ENCODE assay signal across 8 cellular contexts in the genomic region with DNA sequence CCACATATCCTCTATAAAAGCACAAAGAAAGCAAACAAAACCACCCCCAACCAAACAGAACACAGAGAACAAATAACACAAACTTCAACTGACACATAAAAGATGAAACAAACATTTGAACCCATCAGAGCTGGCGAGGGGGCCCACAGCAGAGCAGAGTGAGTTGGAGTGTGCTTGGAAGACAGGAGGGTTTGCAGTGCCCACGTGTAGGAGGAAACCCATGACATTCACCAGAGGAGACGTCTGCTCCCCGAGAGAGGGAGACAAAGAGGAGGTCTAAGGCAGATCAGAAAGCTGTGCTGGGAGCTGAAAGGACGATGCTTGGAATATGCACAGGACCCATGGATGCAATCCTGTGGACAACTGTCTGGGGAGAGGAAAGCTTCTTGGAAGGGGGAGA. TPM values are rescaled to one million over a fixed set of nuclear protein-coding genes. Genes with fewer than 3 reads are reported as not detected.
A peak's percentile ranks its signal among the peaks of the same experiment; 100 is the strongest.
DNase-seq lines count a peak whose midpoint lies in the region; ATAC-seq and TF ChIP-seq lines count a peak whose summit lies in the region.

No MANE protein-coding gene starts in this region.

- no peak overlapping the region for H3K27ac ChIP-seq in CD8-positive, alpha-beta T cell (ENCODE audit: low read depth, low read length)
- H3K27ac ChIP-seq in OCI-LY7 (ENCODE audit: low read depth, low read length, poor library complexity, severe bottlenecking) (no peak overlapping the region), lower lobe of right lung (no peak overlapping the region)

- no peak overlapping the region for H3K27ac Mint-ChIP-seq in CD8-positive, alpha-beta T cell

- H3K27me3 ChIP-seq in CD8-positive, alpha-beta T cell (ENCODE audit: insufficient read depth, low read length): no peaks in the 10 kb centered on the region
- peaks cover 14% of the 10 kb centered on the region for H3K27me3 ChIP-seq in lower lobe of right lung (ENCODE audit: low read depth)

- no peaks in the 10 kb centered on the region for H3K9me3 ChIP-seq in CD8-positive, alpha-beta T cell (ENCODE audit: low read length)
- H3K9me3 ChIP-seq in OCI-LY7 (ENCODE audit: low read length): no peaks in the 10 kb centered on the region
- no peaks in the 10 kb centered on the region for H3K9me3 ChIP-seq in lower lobe of right lung

- no peak overlapping the region for H2AFZ ChIP-seq in OCI-LY7 (ENCODE audit: low read length)

- H3K4me3 ChIP-seq in CD8-positive, alpha-beta T cell (ENCODE audit: low read depth, low read length): no peak overlapping the region
- no peak overlapping the region for H3K4me3 ChIP-seq in OCI-LY7 (ENCODE audit: low read depth, low read length, poor library complexity, severe bottlenecking)
- no peak overlapping the region for H3K4me3 ChIP-seq in foreskin fibroblast (ENCODE audit: low read depth in 1 of 2, low read length in 2 of 2)
- H3K4me3 ChIP-seq in lower lobe of right lung: no peak overlapping the region

- peak; percentile 49 for ATAC-seq in CD8-positive, alpha-beta T cell
- ATAC-seq in GM21786 (IDR thresholded peaks at IDR 0.05; ENCODE audit: unreplicated experiment) (peak; percentile 78), lower lobe of right lung (no peak), GM21367 (IDR thresholded peaks at IDR 0.05; ENCODE audit: unreplicated experiment) (no peak), HG03196 (IDR thresholded peaks at IDR 0.05; ENCODE audit: unreplicated experiment) (no peak)

- H3K9me2 ChIP-seq in OCI-LY7 (ENCODE audit: insufficient read depth, low read length): no peaks in the 10 kb centered on the region

- TF ChIP-seq CTCF in CD8-positive, alpha-beta T cell (IDR thresholded peaks at IDR 0.05): no peak
- TF ChIP-seq CTCF in OCI-LY7 (conservative IDR thresholded peaks at IDR 0.05; ENCODE audit: low read length) (peak; percentile 63), foreskin fibroblast (IDR thresholded peaks at IDR 0.05; ENCODE audit: low read depth, low read length) (peak; percentile 67), lower lobe of right lung (IDR thresholded peaks at IDR 0.05) (no peak)

- H3K27me3 Mint-ChIP-seq in CD8-positive, alpha-beta T cell (ENCODE audit: low read depth): no peaks in the 10 kb centered on the region

- peaks cover 4% of the 10 kb centered on the region for H3K4me1 Mint-ChIP-seq in CD8-positive, alpha-beta T cell (ENCODE audit: low read depth)

- H3K36me3 Mint-ChIP-seq in CD8-positive, alpha-beta T cell: no peaks in the 10 kb centered on the region

- POLR2A ChIA-PET in CD8-positive, alpha-beta T cell (lab: Charles Lee): no interaction called here
- POLR2A ChIA-PET in OCI-LY7 (lab: Charles Lee): interaction anchor here (0.9 to 1.5 kb wide), 2 partner anchors 9 to 26 kb away, joined by 3 to 4 read pairs; no protein-coding TSS in a partner anchor

- peaks cover 3% of the 10 kb centered on the region for H3K4me1 ChIP-seq in CD8-positive, alpha-beta T cell (ENCODE audit: insufficient read depth, low read length)
- H3K4me1 ChIP-seq in OCI-LY7 (ENCODE audit: insufficient read depth, low read length, poor library complexity, severe bottlenecking) (peaks cover 8% of the 10 kb centered on the region), lower lobe of right lung (no peaks in the 10 kb centered on the region)

- CTCF ChIA-PET in CD8-positive, alpha-beta T cell (lab: Charles Lee): interaction anchor here (0.8 to 2.1 kb wide), 5 partner anchors 9 to 266 kb away, joined by 3 to 7 read pairs (median 4); no protein-coding TSS in a partner anchor
- CTCF ChIA-PET in OCI-LY7 (lab: Charles Lee; ENCODE audit: unreplicated experiment): no interaction called here

- no peak overlapping the region for H3K4me3 Mint-ChIP-seq in CD8-positive, alpha-beta T cell

- peak in 2 of 7 experiments; percentile 26 to 39 for DNase-seq in CD8-positive, alpha-beta T cell
- peak; percentile 51 for DNase-seq in OCI-LY7 (ENCODE audit: low spot score)
- DNase-seq in foreskin fibroblast: peak; percentile 54 to 77
- no peak for DNase-seq in lower lobe of right lung
- DNase-seq in NCI-H2107 treated with DMSO at 0.1 percent for 48 hours (lab: John Stamatoyannopoulos, UW; ENCODE audit: unreplicated experiment): no peak

- no peak overlapping the region for H3K4me2 ChIP-seq in OCI-LY7 (ENCODE audit: low read length)

- BruUV-seq in OCI-LY7 (replicated peaks; lab: Mats Ljungman, UMichigan): no TSS peak

- intact Hi-C loops in CD8-positive, alpha-beta T cell (cut with DNase I, micrococcal nuclease): loop anchor here (2.0 to 5.0 kb wide), 2 partner anchors 20 to 45 kb away; no protein-coding TSS in a partner anchor
- intact Hi-C loops in OCI-LY7 (cut with micrococcal nuclease; ENCODE audit: unreplicated experiment): no loop called here
- intact Hi-C loops in lower lobe of right lung (cut with DNase I): no loop called here

- H4K20me1 ChIP-seq in OCI-LY7 (ENCODE audit: insufficient read depth, low read length): no peaks in the 10 kb centered on the region

- H3K36me3 ChIP-seq in CD8-positive, alpha-beta T cell (ENCODE audit: insufficient read depth, low read length): no peaks in the 10 kb centered on the region
- no peaks in the 10 kb centered on the region for H3K36me3 ChIP-seq in OCI-LY7 (ENCODE audit: insufficient read depth, low read length)
- no peaks in the 10 kb centered on the region for H3K36me3 ChIP-seq in lower lobe of right lung

- no peaks in the 10 kb centered on the region for H3K79me2 ChIP-seq in OCI-LY7 (ENCODE audit: insufficient read depth, low read depth, low read length)

- no peaks in the 10 kb centered on the region for H3K9me3 Mint-ChIP-seq in CD8-positive, alpha-beta T cell

RNA-seq across cellular contexts. Expression of a gene that starts 27.0 kb away (rescaled TPM):
- 10 to 100 TPM; 11.6 to 12.7 TPM for total RNA-seq in CD8-positive, alpha-beta T cell
- 82.5 and 91.7 TPM in 2 replicates for total RNA-seq in OCI-LY7 (2014; rRNA removed; shearing (Covaris generic))
- total RNA-seq in OCI-LY7 (2022): 78.6 and 93.8 TPM in 2 replicates
- total RNA-seq in lower lobe of right lung: 25.1 TPM

RNA-seq across cellular contexts. Expression of a gene that starts 28.6 kb away (rescaled TPM):
- total RNA-seq in CD8-positive, alpha-beta T cell: 10 to 100 TPM; 16.5 to 19.8 TPM
- total RNA-seq in OCI-LY7 (2014; rRNA removed; shearing (Covaris generic)): 41.5 and 52.7 TPM in 2 replicates
- total RNA-seq in OCI-LY7 (2022) (52.2 and 58.7 TPM in 2 replicates), lower lobe of right lung (21.3 TPM)

Comparison
In these comparisons a context has a peak if more than half of its experiments do, and no peak if none do; other contexts are left out.
1. ATAC-seq: peak in CD8-positive, alpha-beta T cell (single experiment) and GM21786 (single experiment); none in lower lobe of right lung (0 of 2), GM21367 (single experiment) and HG03196 (single experiment).
2. DNase-seq: peak in OCI-LY7 (single experiment) and foreskin fibroblast (2 of 2); none in lower lobe of right lung (single experiment) and NCI-H2107 treated with DMSO at 0.1 percent for 48 hours (single experiment).
3. CTCF ChIP-seq: peak in OCI-LY7 (single experiment) and foreskin fibroblast (single experiment); none in CD8-positive, alpha-beta T cell (single experiment) and lower lobe of right lung (single experiment).
4. intact Hi-C loops: an anchor here in CD8-positive, alpha-beta T cell (2.0 to 5.0 kb wide); none called in OCI-LY7 and lower lobe of right lung.